ENCODE assay signal across 8 cellular contexts in genomic region chr1:183915634-183916510, GRCh38.
DNase-seq lines count a peak whose midpoint lies in the region; ATAC-seq and TF ChIP-seq lines count a peak whose summit lies in the region.

No MANE protein-coding gene starts in this region.

- peak overlapping the region; percentile 74 for H2AFZ ChIP-seq in PC-3 (ENCODE audit: low read length)

- H3F3A ChIP-seq in PC-3 (ENCODE audit: low read length, unreplicated experiment), result no peaks in the 10 kb centered on the region

- H3K9me2 ChIP-seq in PC-3 (replicated peaks; ENCODE audit: low read length), result no peaks in the 10 kb centered on the region

- H3K4me3 Mint-ChIP-seq in naive thymus-derived CD4-positive, alpha-beta T cell, result peak overlapping the region in 8 of 10 donors; percentile 19 to 48 (median 38)

- no peaks in the 10 kb centered on the region for H3K9me3 ChIP-seq in PC-3 (ENCODE audit: low read length)
- H3K9me3 ChIP-seq in naive thymus-derived CD4-positive, alpha-beta T cell (ENCODE audit: control insufficient read depth in 2 of 3, low read length in 3 of 3), result no peaks in the 10 kb centered on the region

- TF ChIP-seq CTCF in C4-2B (conservative IDR thresholded peaks at IDR 0.05) (peak; percentile 91), PC-3 (conservative IDR thresholded peaks at IDR 0.05; ENCODE audit: low read depth, low read length) (peak; percentile 78)

- H3K36me3 ChIP-seq in PC-3 (ENCODE audit: low read depth, low read length), result no peaks in the 10 kb centered on the region
- no peaks in the 10 kb centered on the region for H3K36me3 ChIP-seq in naive thymus-derived CD4-positive, alpha-beta T cell (ENCODE audit: control insufficient read depth in 2 of 3, insufficient read depth in 3 of 3, low read length in 3 of 3)

- intact Hi-C loops in PC-3 (cut with micrococcal nuclease), result loop anchor here (1.0 to 5.0 kb wide), 4 partner anchors 109 to 307 kb away; partner anchors contain the start of gene RGL1
- intact Hi-C loops in naive thymus-derived CD4-positive, alpha-beta T cell (cut with micrococcal nuclease), result loop anchor here (1.0 to 10.0 kb wide), 12 partner anchors 40 to 635 kb away; partner anchors contain the start of genes ARPC5 (in 1 of the 2), RGL1 (in 1 of the 2), SMG7 (in 1 of the 2) and TSEN15 (in 1 of the 2)

- no peaks in the 10 kb centered on the region for H3K79me2 ChIP-seq in PC-3 (ENCODE audit: low read length)

- H3K4me2 ChIP-seq in PC-3 (ENCODE audit: low read length), result peak overlapping the region; percentile 85

- peak overlapping the region; percentile 65 for H3K9ac ChIP-seq in PC-3 (ENCODE audit: low read length)

- no peaks in the 10 kb centered on the region for H4K20me1 ChIP-seq in PC-3 (ENCODE audit: low read length)

- peak overlapping the region; percentile 45; the same call in 1 of the 2 replicates for H3K4me3 ChIP-seq in PC-3 (ENCODE audit: low read length)
- no peak overlapping the region for H3K4me3 ChIP-seq in naive thymus-derived CD4-positive, alpha-beta T cell (ENCODE audit: low read length)

- peaks cover 6 to 17% (median 8%) of the 10 kb centered on the region in 7 donors for H3K4me1 Mint-ChIP-seq in naive thymus-derived CD4-positive, alpha-beta T cell

- POLR2A ChIA-PET in PC-3 (lab: Charles Lee; ENCODE audit: unreplicated experiment), result no interaction called here
- POLR2A ChIA-PET in naive thymus-derived CD4-positive, alpha-beta T cell (lab: Charles Lee), result interaction anchor here (0.6 to 2.1 kb wide), 4 partner anchors 28 to 260 kb away, joined by 3 to 6 read pairs (median 4); partner anchors contain the start of gene TSEN15

- peak overlapping the region in 4 of 9 donors; percentile 7 to 70 (median 45) for H3K27ac Mint-ChIP-seq in naive thymus-derived CD4-positive, alpha-beta T cell

- H3K27ac ChIP-seq in C4-2B (no peak overlapping the region), PC-3 (ENCODE audit: low read length) (peak overlapping the region; percentile 86)
- no peak overlapping the region for H3K27ac ChIP-seq in naive thymus-derived CD4-positive, alpha-beta T cell (ENCODE audit: low read depth, low read length)

- DNase-seq in KG1 (lab: John Stamatoyannopoulos, UW) (peak; percentile 72), PC-3 (peak; percentile 96), activated T-cell treated with anti-CD3 and anti-CD28 coated beads for 48 hours (ENCODE audit: low read depth) (peak; percentile 48), erythroblast (lab: John Stamatoyannopoulos, UW) (peak; percentile 75 to 87)
- peak; percentile 16 to 80 (median 71) for DNase-seq in naive thymus-derived CD4-positive, alpha-beta T cell
- peak; percentile 42 to 68 for DNase-seq in stimulated activated CD8-positive, alpha-beta memory T cell treated with anti-CD3 and anti-CD28 coated beads, Interleukin-7, amount 100 ng/mL, for 4 hours (ENCODE audit: low read depth in 2 of 2)

- CTCF ChIA-PET in PC-3 (lab: Charles Lee), result interaction anchor here (0.5 to 1.7 kb wide), 8 partner anchors 8 to 260 kb away, joined by 3 to 19 read pairs (median 4); no protein-coding TSS in a partner anchor
- CTCF ChIA-PET in naive thymus-derived CD4-positive, alpha-beta T cell (lab: Charles Lee), result interaction anchor here (0.6 to 4.3 kb wide), 33 partner anchors 8 to 635 kb away, joined by 3 to 130 read pairs (median 4); partner anchors contain the start of genes APOBEC4 and TSEN15

- no peaks in the 10 kb centered on the region for H3K27me3 Mint-ChIP-seq in naive thymus-derived CD4-positive, alpha-beta T cell

- ATAC-seq in GM19468 (IDR thresholded peaks at IDR 0.05; ENCODE audit: extremely low read depth, unreplicated experiment) (peak; percentile 54), PC-3 (peak; percentile 91)
- ATAC-seq in naive thymus-derived CD4-positive, alpha-beta T cell, result peak; percentile 96

- H3K36me3 Mint-ChIP-seq in naive thymus-derived CD4-positive, alpha-beta T cell, result peaks cover 7 to 11% (median 8%) of the 10 kb centered on the region in 5 donors

- H3K4me1 ChIP-seq in PC-3 (ENCODE audit: insufficient read depth, low read length), result peaks cover 13% of the 10 kb centered on the region
- peaks cover 0 to 5% of the 10 kb centered on the region in 2 donors for H3K4me1 ChIP-seq in naive thymus-derived CD4-positive, alpha-beta T cell (ENCODE audit: control insufficient read depth in 2 of 2, insufficient read depth in 2 of 2, low read length in 2 of 2)

- BruUV-seq in PC-3 (replicated peaks; lab: Mats Ljungman, UMichigan), result no TSS peak

- TF ChIP-seq POLR2A in erythroblast (IDR thresholded peaks at IDR 0.05; ENCODE audit: low read length), result no peak

- no peaks in the 10 kb centered on the region for H3K9me3 Mint-ChIP-seq in naive thymus-derived CD4-positive, alpha-beta T cell

- no peaks in the 10 kb centered on the region for H3K27me3 ChIP-seq in PC-3 (ENCODE audit: low read length)
- H3K27me3 ChIP-seq in naive thymus-derived CD4-positive, alpha-beta T cell (ENCODE audit: control insufficient read depth in 2 of 2, insufficient read depth in 2 of 2, low read length in 2 of 2), result no peaks in the 10 kb centered on the region
